ENCODE assay signal across 2 cellular contexts in genomic region chr11:69760319-69760718, GRCh38.
A peak's percentile ranks its signal among the peaks of the same experiment; 100 is the strongest.
TF ChIP-seq lines count a peak whose summit lies in the region.

No MANE protein-coding gene starts in this region.

TF ChIP-seq in IMR-90, 13 proteins besides CTCF, POLR2A, EP300 and RAD21:
- TF ChIP-seq CEBPB (IDR thresholded peaks at IDR 0.05; ENCODE audit: low read depth, low read length) (no peak), RCOR1 (IDR thresholded peaks at IDR 0.05; ENCODE audit: insufficient replicate concordance, low read length) (no peak), NFE2L2 (IDR thresholded peaks at IDR 0.05; ENCODE audit: low read depth, low read length) (no peak), RFX5 (IDR thresholded peaks at IDR 0.05; ENCODE audit: low read depth, low read length) (no peak), MAFK (IDR thresholded peaks at IDR 0.05; ENCODE audit: low read depth, low read length) (no peak), BHLHE40 (IDR thresholded peaks at IDR 0.05; ENCODE audit: low read depth, low read length) (no peak), SMC3 (IDR thresholded peaks at IDR 0.05; ENCODE audit: low read depth, low read length) (no peak), MAZ (IDR thresholded peaks at IDR 0.05; ENCODE audit: borderline replicate concordance, low read depth, low read length) (no peak), USF2 (IDR thresholded peaks at IDR 0.05; ENCODE audit: low read depth, low read length) (no peak), CHD1 (IDR thresholded peaks at IDR 0.05; ENCODE audit: low read depth, low read length) (no peak), FOS (IDR thresholded peaks at IDR 0.05; ENCODE audit: low read depth, low read length) (no peak), ELK1 (IDR thresholded peaks at IDR 0.05; ENCODE audit: borderline replicate concordance, low read depth, low read length) (no peak), MXI1 (IDR thresholded peaks at IDR 0.05; ENCODE audit: borderline replicate concordance, low read depth, low read length) (no peak)

TF ChIP-seq in liver, 16 proteins besides CTCF, POLR2A, EP300 and RAD21:
- TF ChIP-seq FOXA2 (IDR thresholded peaks at IDR 0.05) (no peak), NR2F2 (IDR thresholded peaks at IDR 0.05) (peak; percentile 82), HNF4G (IDR thresholded peaks at IDR 0.05) (peak; percentile 8), RXRA (IDR thresholded peaks at IDR 0.05) (peak; percentile 57 to 75), GABPA (IDR thresholded peaks at IDR 0.05 in 1 of 2, conservative IDR thresholded peaks at IDR 0.05 in 1 of 2) (no peak), HNF4A (conservative IDR thresholded peaks at IDR 0.05) (peak; percentile 81 to 82), SP1 (IDR thresholded peaks at IDR 0.05) (peak; percentile 61), REST (IDR thresholded peaks at IDR 0.05) (peak; percentile 22), JUND (IDR thresholded peaks at IDR 0.05) (no peak), ATF3 (IDR thresholded peaks at IDR 0.05) (no peak), FOXA1 (IDR thresholded peaks at IDR 0.05) (no peak)
